8 cellular contexts compared by ENCODE assay signal in genomic region chr1:206461602-206462455, GRCh38. TPM values are rescaled to one million over a fixed set of nuclear protein-coding genes. Genes with fewer than 3 reads are reported as not detected.
DNase-seq lines count a peak whose midpoint lies in the region; ATAC-seq and TF ChIP-seq lines count a peak whose summit lies in the region.

No MANE protein-coding gene starts in this region.

- DNase-seq in NK-92 treated with Interleukin-12 subunit alpha and Interleukin-12 subunit beta, amount 100 ng/mL, for 24 hours (lab: John Stamatoyannopoulos, UW): peak; percentile 49
- no peak for DNase-seq in NK-92 (lab: John Stamatoyannopoulos, UW; ENCODE audit: unreplicated experiment)
- peak; percentile 77 for DNase-seq in KBM-7
- DNase-seq in RKO (ENCODE audit: low spot score): peak; percentile 74
- DNase-seq in activated T-cell treated with anti-CD3 and anti-CD28 coated beads, Interleukin-2, amount 50 U/mL, for 72 hours: peak; percentile 72 to 78
- DNase-seq in fibroblast of mammary gland (ENCODE audit: low read depth): peak; percentile 77
- DNase-seq in tibial nerve (ENCODE audit: low spot score in 2 of 2): peak; percentile 76 to 94

- no peak overlapping the region for H3K27ac Mint-ChIP-seq in activated T-cell treated with anti-CD3 and anti-CD28 coated beads, Interleukin-2, amount 50 U/mL, for 72 hours

- H3K4me3 ChIP-seq in fibroblast of mammary gland (ENCODE audit: control insufficient read depth, low read depth, low read length): no peak overlapping the region
- H3K4me3 ChIP-seq in neutrophil (ENCODE audit: low read depth in 1 of 2, low read length in 1 of 2): no peak overlapping the region
- H3K4me3 ChIP-seq in tibial nerve: no peak overlapping the region

- no peaks in the 10 kb centered on the region for H3K27me3 Mint-ChIP-seq in activated T-cell treated with anti-CD3 and anti-CD28 coated beads, Interleukin-2, amount 50 U/mL, for 72 hours (ENCODE audit: low read depth)

- H3K36me3 Mint-ChIP-seq in activated T-cell treated with anti-CD3 and anti-CD28 coated beads, Interleukin-2, amount 50 U/mL, for 72 hours (ENCODE audit: insufficient read depth in 2 of 2): no peaks in the 10 kb centered on the region

- TF ChIP-seq CTCF in fibroblast of mammary gland (conservative IDR thresholded peaks at IDR 0.05; ENCODE audit: control insufficient read depth, insufficient read depth, low read depth, low read length): peak; percentile 86
- peak; percentile 87 for TF ChIP-seq CTCF in neutrophil (IDR thresholded peaks at IDR 0.05)
- peak; percentile 80 to 88 (median 84) for TF ChIP-seq CTCF in tibial nerve (IDR thresholded peaks at IDR 0.05)

- no peak for TF ChIP-seq EP300 in tibial nerve (IDR thresholded peaks at IDR 0.05)

- H3K36me3 ChIP-seq in neutrophil: peaks cover 47% of the 10 kb centered on the region
- peaks cover 0 to 52% (median 0%) of the 10 kb centered on the region in 3 donors for H3K36me3 ChIP-seq in tibial nerve

- in situ Hi-C loops in KBM-7 (cut with MboI; ENCODE audit: low pct_unique_long_range_greater_than_20kb, low sequenced_read_pairs): no loop called here

- no peak for TF ChIP-seq POLR2A in tibial nerve (IDR thresholded peaks at IDR 0.05)

- no peak overlapping the region for H3K4me3 Mint-ChIP-seq in activated T-cell treated with anti-CD3 and anti-CD28 coated beads, Interleukin-2, amount 50 U/mL, for 72 hours

- H3K27ac ChIP-seq in neutrophil (no peak overlapping the region), tibial nerve (peak overlapping the region in 2 of 4 donors; percentile 30 to 67)

- H3K27me3 ChIP-seq in neutrophil (no peaks in the 10 kb centered on the region), tibial nerve (no peaks in the 10 kb centered on the region)

- H3K4me1 Mint-ChIP-seq in activated T-cell treated with anti-CD3 and anti-CD28 coated beads, Interleukin-2, amount 50 U/mL, for 72 hours (ENCODE audit: low read depth): peaks cover 60% of the 10 kb centered on the region

- no peaks in the 10 kb centered on the region for H3K9me3 Mint-ChIP-seq in activated T-cell treated with anti-CD3 and anti-CD28 coated beads, Interleukin-2, amount 50 U/mL, for 72 hours

- no peaks in the 10 kb centered on the region for H3K4me1 ChIP-seq in neutrophil (ENCODE audit: control insufficient read depth in 1 of 2, insufficient read depth in 1 of 2, low read depth in 1 of 2, low read length in 1 of 2)
- peaks cover 0 to 31% (median 6%) of the 10 kb centered on the region in 4 donors for H3K4me1 ChIP-seq in tibial nerve

- ATAC-seq in activated T-cell treated with anti-CD3 and anti-CD28 coated beads, Interleukin-2, amount 50 U/mL, for 72 hours (replicated peaks in 1 of 2): peak; percentile 61 to 64

- 66 to 70% methylated on average over 9 of the region's 9 CpGs for WGBS in tibial nerve, 2 donors

- H3K9me3 ChIP-seq in neutrophil (no peaks in the 10 kb centered on the region), tibial nerve (no peaks in the 10 kb centered on the region)

RNA-seq across cellular contexts. Expression of gene IKBKE, which starts 8.4 kb away (rescaled TPM):
- total RNA-seq in activated T-cell treated with anti-CD3 and anti-CD28 coated beads, Interleukin-2, amount 50 U/mL, for 72 hours: 10 to 100 TPM; 21.0 to 21.1 TPM
- 10 to 100 TPM in 1 of 4 donors, 1 to 10 TPM in 3; 1.5 to 18.0 (median 3.7) TPM for total RNA-seq in tibial nerve

RNA-seq across cellular contexts. Expression of gene RASSF5, which starts 45.5 kb away (rescaled TPM):
- 100 to 1,000 TPM; 227 to 240 TPM for total RNA-seq in activated T-cell treated with anti-CD3 and anti-CD28 coated beads, Interleukin-2, amount 50 U/mL, for 72 hours
- total RNA-seq in tibial nerve: 10 to 100 TPM; 24.0 to 32.9 (median 30.2) TPM

Comparison
In these comparisons a context has a peak if more than half of its experiments do, and no peak if none do; other contexts are left out.
1. RNA of gene RASSF5, which starts 45.5 kb away (total RNA-seq): 227 to 240 TPM in activated T-cell treated with anti-CD3 and anti-CD28 coated beads, Interleukin-2, amount 50 U/mL, for 72 hours; 24.0 to 32.9 TPM in tibial nerve; every median in the first group is over 4 times any median in the second.
2. Peak in every context shown above with its lines, with median percentiles within 50 percentile points of each other: CTCF ChIP-seq.